In genomic region chr14:80434574-80435321, GRCh38 we compare ENCODE assay signal across 19 cellular contexts.
DNase-seq lines count a peak whose midpoint lies in the region; ATAC-seq and TF ChIP-seq lines count a peak whose summit lies in the region.
"Had no signal": no experiment of that assay in that cellular context is flagged by ENCODE, and none has a peak within 500 bp of the region (broad histone marks: within the 10 kb centered on the region; RNA-seq: fewer than 3 reads in every experiment).

No MANE protein-coding gene starts in this region.

- H3K9me3 Mint-ChIP-seq in HFFc6: peaks cover 14% of the 10 kb centered on the region

- no peak overlapping the region for H3K4me3 ChIP-seq in RWPE2 (ENCODE audit: severe bottlenecking)
- H3K4me3 ChIP-seq: thoracic aorta had no signal

- H3K9me3 ChIP-seq in RWPE2 (ENCODE audit: severe bottlenecking): no peaks in the 10 kb centered on the region
- H3K9me3 ChIP-seq: thoracic aorta had no signal

- ATAC-seq in RWPE2 (ENCODE audit: low read depth): peak; percentile 98
- ATAC-seq: sciatic nerve, SK-N-SH treated with all-trans-retinoic acid at 6 μM for 48 hours had no signal

- peaks cover 4% of the 10 kb centered on the region for H3K4me1 ChIP-seq in RWPE2 (ENCODE audit: insufficient read depth, poor library complexity, severe bottlenecking)

- no peaks in the 10 kb centered on the region for H3K27me3 ChIP-seq in RWPE2 (ENCODE audit: insufficient read depth, poor library complexity, severe bottlenecking)

- no peak overlapping the region for H3K27ac ChIP-seq in RWPE2 (ENCODE audit: poor library complexity, severe bottlenecking)
- H3K27ac ChIP-seq: thoracic aorta had no signal

- DNase-seq in Daoy (ENCODE audit: low read depth) (peak; percentile 5), HFFc6 (no peak), RWPE2 (ENCODE audit: low spot score) (peak; percentile 69), glomerular visceral epithelial cell (ENCODE audit: extremely low spot score) (peak; percentile 7), dedifferentiated amniotic fluid mesenchymal stem cell (ENCODE audit: extremely low spot score) (no peak), NCI-H446 treated with DMSO at 0.1 percent for 48 hours (lab: John Stamatoyannopoulos, UW) (no peak), hepatic stellate cell (ENCODE audit: low spot score) (no peak), foreskin melanocyte (no peak)
- DNase-seq: activated CD4-positive, alpha-beta T cell treated with anti-CD3 and anti-CD28 coated beads, Interleukin-2, amount 50 U/mL, for 4 hours; activated T-cell treated with anti-CD3 and anti-CD28 coated beads, Interleukin-2, amount 50 U/mL, for 1 hour; effector CD8-positive, alpha-beta T cell; H7; kidney; stimulated activated CD4-positive, alpha-beta T cell treated with anti-CD3 and anti-CD28 coated beads, Interleukin-2, amount 100 ng/mL, for 48 hours; stimulated activated CD8-positive, alpha-beta memory T cell treated with anti-CD3 and anti-CD28 coated beads, Interleukin-4, amount 100 ng/mL, for 48 hours had no signal

- H3K27me3 Mint-ChIP-seq in HFFc6 (ENCODE audit: insufficient read depth): no peaks in the 10 kb centered on the region; the same call in 1 of the 2 replicates
- H3K27me3 Mint-ChIP-seq: activated naive CD4-positive, alpha-beta T cell treated with anti-CD3 and anti-CD28 coated beads, Interleukin-2, amount 50 U/mL, for 24 hours had no signal

- peaks cover 8% of the 10 kb centered on the region; the same call in 1 of the 2 replicates for H3K4me1 Mint-ChIP-seq in HFFc6 (ENCODE audit: low read depth)
- H3K4me1 Mint-ChIP-seq: activated naive CD4-positive, alpha-beta T cell treated with anti-CD3 and anti-CD28 coated beads, Interleukin-2, amount 50 U/mL, for 24 hours had no signal

- H3K27ac Mint-ChIP-seq in HFFc6: peak overlapping the region; percentile 29; the same call in 1 of the 2 replicates
- H3K27ac Mint-ChIP-seq: activated naive CD4-positive, alpha-beta T cell treated with anti-CD3 and anti-CD28 coated beads, Interleukin-2, amount 50 U/mL, for 24 hours had no signal

- no peaks in the 10 kb centered on the region for H3K36me3 ChIP-seq in RWPE2 (ENCODE audit: low read depth)
- H3K36me3 ChIP-seq: thoracic aorta had no signal

- no peak for TF ChIP-seq CTCF in HFFc6 (IDR thresholded peaks at IDR 0.05)
- no peak for TF ChIP-seq CTCF in RWPE2 (IDR thresholded peaks at IDR 0.05; ENCODE audit: poor library complexity, severe bottlenecking)

- H3K4me3 Mint-ChIP-seq in HFFc6: no peak overlapping the region
- H3K4me3 Mint-ChIP-seq: activated naive CD4-positive, alpha-beta T cell treated with anti-CD3 and anti-CD28 coated beads, Interleukin-2, amount 50 U/mL, for 24 hours had no signal

- peaks cover 7% of the 10 kb centered on the region; the same call in 1 of the 2 replicates for H3K36me3 Mint-ChIP-seq in HFFc6 (ENCODE audit: low read depth)
- H3K36me3 Mint-ChIP-seq: activated naive CD4-positive, alpha-beta T cell treated with anti-CD3 and anti-CD28 coated beads, Interleukin-2, amount 50 U/mL, for 24 hours had no signal

Comparison
In these comparisons a context has a peak if more than half of its experiments do, and no peak if none do; other contexts are left out.
1. DNase-seq: peak in Daoy (single experiment), RWPE2 (single experiment) and glomerular visceral epithelial cell (single experiment); none in HFFc6 (single experiment), dedifferentiated amniotic fluid mesenchymal stem cell (single experiment), NCI-H446 treated with DMSO at 0.1 percent for 48 hours (single experiment), hepatic stellate cell (single experiment) and foreskin melanocyte (single experiment).